Comparison of ENCODE assay signal across 19 cellular contexts in genomic region chr1:30846587-30846986, GRCh38.
A peak's percentile ranks its signal among the peaks of the same experiment; 100 is the strongest.
DNase-seq lines count a peak whose midpoint lies in the region; ATAC-seq and TF ChIP-seq lines count a peak whose summit lies in the region.
"Had no signal": no experiment of that assay in that cellular context is flagged by ENCODE, and none has a peak within 500 bp of the region (broad histone marks: within the 10 kb centered on the region; RNA-seq: fewer than 3 reads in every experiment).

No MANE protein-coding gene starts in this region.

- CTCF ChIA-PET in Calu3 (lab: Charles Lee) = interaction anchor here (0.6 to 1.5 kb wide), 4 partner anchors 48 to 139 kb away, joined by 3 to 6 read pairs (median 4); no protein-coding TSS in a partner anchor
- CTCF ChIA-PET in SK-N-SH (lab: Yijun Ruan, JAX) = interaction anchor here (0.9 to 4.2 kb wide), 3 partner anchors 45 to 126 kb away, joined by 4 to 25 read pairs (median 5); no protein-coding TSS in a partner anchor

- no peak overlapping the region for H3K9ac ChIP-seq in SK-N-SH

- H3K27me3 Mint-ChIP-seq in Calu3 (ENCODE audit: unreplicated experiment) = peaks cover 19% of the 10 kb centered on the region

- TF ChIP-seq POLR2A in sigmoid colon (IDR thresholded peaks at IDR 0.05) = no peak

- no peak for TF ChIP-seq CTCF in Calu3 (IDR thresholded peaks at IDR 0.05; ENCODE audit: unreplicated experiment)
- TF ChIP-seq CTCF in left lung (IDR thresholded peaks at IDR 0.05) = no peak
- no peak for TF ChIP-seq CTCF in sigmoid colon (IDR thresholded peaks at IDR 0.05)
- TF ChIP-seq CTCF in SK-N-SH (IDR thresholded peaks at IDR 0.05) = no peak

- no peaks in the 10 kb centered on the region for H3K36me3 ChIP-seq in SJCRH30
- H3K36me3 ChIP-seq in left lung = no peaks in the 10 kb centered on the region
- H3K36me3 ChIP-seq in sigmoid colon = no peaks in the 10 kb centered on the region
- no peaks in the 10 kb centered on the region for H3K36me3 ChIP-seq in SK-N-SH (replicated peaks in 1 of 2; ENCODE audit: control insufficient read depth in 1 of 2, insufficient read depth in 2 of 2, low read length in 1 of 2)
- H3K36me3 ChIP-seq: adrenal gland, suprapubic skin had no signal

- no peak for TF ChIP-seq RAD21 in SK-N-SH (IDR thresholded peaks at IDR 0.05; ENCODE audit: low read length)

- no peak overlapping the region for H3K4me3 ChIP-seq in SJCRH30
- no peak overlapping the region for H3K4me3 ChIP-seq in left lung
- no peak overlapping the region for H3K4me3 ChIP-seq in sigmoid colon
- no peak overlapping the region for H3K4me3 ChIP-seq in SK-N-SH (ENCODE audit: low read depth in 2 of 2, low read length in 1 of 2)
- H3K4me3 ChIP-seq: adrenal gland, suprapubic skin had no signal

- DNase-seq in Calu3 = no peak
- peak; percentile 59 to 81 for DNase-seq in SJCRH30
- no peak for DNase-seq in left lung
- no peak for DNase-seq in sigmoid colon
- no peak for DNase-seq in GF-D8 (lab: John Stamatoyannopoulos, UW)
- no peak for DNase-seq in SKM-1 treated with dmso at 0.1 percent for 144 hours (lab: John Stamatoyannopoulos, UW; ENCODE audit: unreplicated experiment)
- no peak for DNase-seq in SK-N-SH
- DNase-seq: activated CD4-positive, alpha-beta memory T cell treated with anti-CD3 and anti-CD28 coated beads, Interleukin-2, amount 10 ng/mL, durations not matched to agents 7 days and 5 days; activated gamma-delta T cell treated with Interleukin-2 at 50 U/mL for 16 hours; activated T-cell treated with anti-CD3 and anti-CD28 coated beads for 4 hours; HCEC 1CT; MM.1S; NCI-H1436; NCI-H774; OCI-M1; SHP77 had no signal

- H3K27ac ChIP-seq in SJCRH30 = peak overlapping the region; percentile 54; the same call in 1 of the 2 replicates
- H3K27ac ChIP-seq in left lung = peak overlapping the region; percentile 53 to 73
- H3K27ac ChIP-seq in sigmoid colon = peak overlapping the region; percentile 48 to 61 (median 52)
- H3K27ac ChIP-seq in SK-N-SH (ENCODE audit: low read depth in 2 of 2, low read length in 1 of 2) = no peak overlapping the region
- H3K27ac ChIP-seq: suprapubic skin had no signal

- H3K27me3 ChIP-seq in SJCRH30 (no peaks in the 10 kb centered on the region), left lung (peaks cover 0 to 59% of the 10 kb centered on the region in 2 donors), sigmoid colon (no peaks in the 10 kb centered on the region), SK-N-SH (ENCODE audit: insufficient read depth) (no peaks in the 10 kb centered on the region)
- H3K27me3 ChIP-seq: adrenal gland had no signal

- H3K4me2 ChIP-seq in SK-N-SH = no peak overlapping the region

- intact Hi-C loops in Calu3 (cut with micrococcal nuclease; ENCODE audit: unreplicated experiment) (no loop called here), left lung (cut with DNase I) (no loop called here), sigmoid colon (cut with DNase I) (no loop called here)

- no peak overlapping the region for H2AFZ ChIP-seq in SK-N-SH (ENCODE audit: low read depth)

- no peaks in the 10 kb centered on the region for H3K9me3 ChIP-seq in SJCRH30 (replicated peaks)
- H3K9me3 ChIP-seq in left lung = no peaks in the 10 kb centered on the region
- no peaks in the 10 kb centered on the region for H3K9me3 ChIP-seq in sigmoid colon
- H3K9me3 ChIP-seq in SK-N-SH = no peaks in the 10 kb centered on the region
- H3K9me3 ChIP-seq: adrenal gland, suprapubic skin had no signal

- no TSS peak for BruUV-seq in Calu3 (replicated peaks; lab: Mats Ljungman, UMichigan)

- peaks cover 12% of the 10 kb centered on the region for H3K36me3 Mint-ChIP-seq in Calu3 (ENCODE audit: insufficient read depth, unreplicated experiment)

- no peak for ATAC-seq in left lung
- ATAC-seq in GM18502 (IDR thresholded peaks at IDR 0.05; ENCODE audit: poor library complexity, unreplicated experiment) = no peak

- no peaks in the 10 kb centered on the region for H3K9me3 Mint-ChIP-seq in Calu3 (ENCODE audit: low read depth, unreplicated experiment)
- H3K9me3 Mint-ChIP-seq: activated CD4-positive, alpha-beta memory T cell treated with anti-CD3 and anti-CD28 coated beads, Interleukin-2, amount 10 ng/mL, durations not matched to agents 7 days and 5 days had no signal

- no peak overlapping the region for H3K4me3 Mint-ChIP-seq in Calu3 (ENCODE audit: low read depth, unreplicated experiment)
- H3K4me3 Mint-ChIP-seq: activated CD4-positive, alpha-beta memory T cell treated with anti-CD3 and anti-CD28 coated beads, Interleukin-2, amount 10 ng/mL, durations not matched to agents 7 days and 5 days had no signal

- H3K9me2 ChIP-seq in SK-N-SH = no peaks in the 10 kb centered on the region

- no peaks in the 10 kb centered on the region for H4K20me1 ChIP-seq in SK-N-SH (ENCODE audit: insufficient read depth)

- peaks cover 21% of the 10 kb centered on the region for H3K4me1 Mint-ChIP-seq in Calu3 (ENCODE audit: low read depth, unreplicated experiment)
- H3K4me1 Mint-ChIP-seq: activated CD4-positive, alpha-beta memory T cell treated with anti-CD3 and anti-CD28 coated beads, Interleukin-2, amount 10 ng/mL, durations not matched to agents 7 days and 5 days had no signal

- no peaks in the 10 kb centered on the region for H3K79me2 ChIP-seq in SK-N-SH (ENCODE audit: insufficient read depth)

- POLR2A ChIA-PET in SK-N-SH (lab: Yijun Ruan, JAX) = no interaction called here

- peak overlapping the region; percentile 54 for H3K27ac Mint-ChIP-seq in Calu3 (ENCODE audit: unreplicated experiment)
- H3K27ac Mint-ChIP-seq: activated CD4-positive, alpha-beta memory T cell treated with anti-CD3 and anti-CD28 coated beads, Interleukin-2, amount 10 ng/mL, durations not matched to agents 7 days and 5 days had no signal

- WGBS in sigmoid colon, 2 donors = 76 to 88% methylated on average over 6 of the region's 6 CpGs
- WGBS in SK-N-SH (ENCODE audit: low lambda C conversion rate) = 85% methylated on average over 6 of the region's 6 CpGs

- H3F3A ChIP-seq in SK-N-SH (replicated peaks; ENCODE audit: insufficient read depth) = no peaks in the 10 kb centered on the region

- no peak for TF ChIP-seq EP300 in sigmoid colon (IDR thresholded peaks at IDR 0.05)
- TF ChIP-seq EP300 in SK-N-SH (IDR thresholded peaks at IDR 0.05; ENCODE audit: borderline replicate concordance in 1 of 2, low read depth in 1 of 2, low read length in 1 of 2) = no peak

- H3K4me1 ChIP-seq in SJCRH30 (peaks cover 25% of the 10 kb centered on the region), left lung (peaks cover 0 to 11% of the 10 kb centered on the region in 2 donors), sigmoid colon (peaks cover 0 to 23% (median 14%) of the 10 kb centered on the region in 4 donors), SK-N-SH (ENCODE audit: control insufficient read depth in 1 of 2, insufficient read depth in 2 of 2, low read depth in 1 of 2, low read length in 1 of 2) (no peaks in the 10 kb centered on the region; a peak in 1 of 4 replicates)
- H3K4me1 ChIP-seq: suprapubic skin had no signal

TF ChIP-seq in SK-N-SH, 30 proteins besides CTCF, POLR2A, EP300 and RAD21:
- TF ChIP-seq MXI1 (IDR thresholded peaks at IDR 0.05; ENCODE audit: low read depth, low read length) = no peak
- no peak for TF ChIP-seq FOXJ3 (CRISPR knock-in tag; IDR thresholded peaks at IDR 0.05)
- TF ChIP-seq YY1 (IDR thresholded peaks at IDR 0.05; ENCODE audit: low read depth) = no peak
- TF ChIP-seq MEF2A (IDR thresholded peaks at IDR 0.05; ENCODE audit: borderline replicate concordance, low read depth) = no peak
- TF ChIP-seq TAF1 (IDR thresholded peaks at IDR 0.05; ENCODE audit: borderline replicate concordance, low read depth, low read length) = no peak
- TF ChIP-seq RXRA (IDR thresholded peaks at IDR 0.05; ENCODE audit: borderline replicate concordance, low read depth) = no peak
- TF ChIP-seq FOXM1 (IDR thresholded peaks at IDR 0.05; ENCODE audit: low read depth) = no peak
- no peak for TF ChIP-seq TCF12 (IDR thresholded peaks at IDR 0.05)
- no peak for TF ChIP-seq JUND (IDR thresholded peaks at IDR 0.05)

Comparison
In these comparisons a context has a peak if more than half of its experiments do, and no peak if none do; other contexts are left out.
1. DNase-seq: peak in SJCRH30 (2 of 2); none in Calu3 (single experiment), left lung (0 of 2), sigmoid colon (single experiment), GF-D8 (single experiment), SKM-1 treated with dmso at 0.1 percent for 144 hours (single experiment) and SK-N-SH (single experiment).
2. H3K27ac ChIP-seq: peak in SJCRH30 (single experiment), left lung (2 of 2) and sigmoid colon (4 of 4); none in SK-N-SH (0 of 2).